ENCODE assay signal across 11 cellular contexts in genomic region chrX:16160729-16161128, GRCh38. TPM values are rescaled to one million over a fixed set of nuclear protein-coding genes. Genes with fewer than 3 reads are reported as not detected.
A peak's percentile ranks its signal among the peaks of the same experiment; 100 is the strongest.
DNase-seq lines count a peak whose midpoint lies in the region; ATAC-seq, FAIRE-seq and TF ChIP-seq lines count a peak whose summit lies in the region.
"Had no signal": no experiment of that assay in that cellular context is flagged by ENCODE, and none has a peak within 500 bp of the region (broad histone marks: within the 10 kb centered on the region; RNA-seq: fewer than 3 reads in every experiment).

No MANE protein-coding gene starts in this region.

- peaks cover 4% of the 10 kb centered on the region for H3K79me1 ChIP-seq in trophoblast cell (ENCODE audit: low read length)

- no CpG with 5 or more reads among the region's 3 CpGs for WGBS in trophoblast cell (ENCODE audit: extremely low coverage, insufficient coverage, insufficient read length)
- 59% methylated on average over 3 of the region's 3 CpGs for WGBS in prostate gland

- H3K9me3 ChIP-seq in trophoblast cell (ENCODE audit: insufficient read depth, low read depth, low read length) (no peaks in the 10 kb centered on the region), prostate gland (no peaks in the 10 kb centered on the region)

- no peak overlapping the region for H3K14ac ChIP-seq in trophoblast cell (ENCODE audit: low read length)

- peak; percentile 70 for FAIRE-seq in GM19239 (lab: Jason Lieb, UNC)

- intact Hi-C loops in prostate gland (cut with DNase I): no loop called here

- H2AK5ac ChIP-seq in trophoblast cell (ENCODE audit: low read length): no peak overlapping the region

- no peak overlapping the region for H3K18ac ChIP-seq in trophoblast cell (ENCODE audit: low read length)

- no peak overlapping the region for H2BK120ac ChIP-seq in trophoblast cell (ENCODE audit: insufficient read depth, low read length, poor library complexity)

- no peak for TF ChIP-seq POLR2A in prostate gland (IDR thresholded peaks at IDR 0.05)

- H3K27me3 ChIP-seq in trophoblast cell (ENCODE audit: insufficient read depth, low read length) (no peaks in the 10 kb centered on the region), prostate gland (replicated peaks; ENCODE audit: insufficient read depth) (no peaks in the 10 kb centered on the region)

- H2AFZ ChIP-seq in trophoblast cell (ENCODE audit: insufficient read depth, low read length, poor library complexity): no peak overlapping the region

- no peak overlapping the region for H2BK5ac ChIP-seq in trophoblast cell (ENCODE audit: low read depth, low read length, poor library complexity)

- H4K8ac ChIP-seq in trophoblast cell (ENCODE audit: low read depth, low read length): no peak overlapping the region

- H3K4me3 ChIP-seq in trophoblast cell (ENCODE audit: low read depth, low read length): no peak overlapping the region
- no peak overlapping the region for H3K4me3 ChIP-seq in prostate gland

- H3K79me2 ChIP-seq in trophoblast cell (ENCODE audit: control insufficient read depth, insufficient read depth, low read length, poor library complexity): no peaks in the 10 kb centered on the region

- H3K27ac ChIP-seq in epithelial cell of prostate: peak overlapping the region; percentile 28
- peak overlapping the region; percentile 89 for H3K27ac ChIP-seq in trophoblast cell (ENCODE audit: low read depth, low read length)
- no peak overlapping the region for H3K27ac ChIP-seq in prostate gland

- ATAC-seq in GM18909 (IDR thresholded peaks at IDR 0.05; ENCODE audit: poor library complexity, unreplicated experiment): no peak

- no peak overlapping the region for H3K4ac ChIP-seq in trophoblast cell (ENCODE audit: low read depth, low read length)

- H3K4me2 ChIP-seq in trophoblast cell (ENCODE audit: low read length): peak overlapping the region; percentile 23

- TF ChIP-seq CTCF in prostate gland (IDR thresholded peaks at IDR 0.05): no peak

- H4K12ac ChIP-seq in trophoblast cell (ENCODE audit: low read depth, low read length): no peak overlapping the region

- H3K9ac ChIP-seq in trophoblast cell (ENCODE audit: low read length): no peak overlapping the region

- H2BK12ac ChIP-seq in trophoblast cell (ENCODE audit: low read length): no peak overlapping the region

- DNase-seq in GM19239 (ENCODE audit: insufficient read length, low spot score): no peak
- DNase-seq in RPMI7951 (ENCODE audit: low read depth): peak; percentile 91
- peak; percentile 22 for DNase-seq in epithelial cell of prostate (ENCODE audit: low read depth, low spot score)
- DNase-seq in trophoblast cell: peak; percentile 52 to 80
- DNase-seq in NCI-H69 (lab: John Stamatoyannopoulos, UW): no peak
- no peak for DNase-seq in NCI-H187 (lab: John Stamatoyannopoulos, UW)
- no peak for DNase-seq in prostate gland (ENCODE audit: low spot score)
- DNase-seq: cortex of kidney; GOT3; stimulated activated CD4-positive, alpha-beta T cell treated with anti-CD3 and anti-CD28 coated beads, Interleukin-1b, Interleukin-23, amount 100 ng/mL, for 48 hours had no signal

- peaks cover 6 to 8% of the 10 kb centered on the region in 2 experiments for H3K4me1 ChIP-seq in trophoblast cell (ENCODE audit: control insufficient read depth in 1 of 2, insufficient read depth in 2 of 2, low read length in 2 of 2)
- no peaks in the 10 kb centered on the region for H3K4me1 ChIP-seq in prostate gland (replicated peaks)

- peak overlapping the region; percentile 29 for H4K91ac ChIP-seq in trophoblast cell (ENCODE audit: low read depth, low read length)

- no peaks in the 10 kb centered on the region for H3K36me3 ChIP-seq in trophoblast cell (ENCODE audit: control insufficient read depth in 1 of 2, insufficient read depth in 2 of 2, low read length in 2 of 2)
- no peaks in the 10 kb centered on the region for H3K36me3 ChIP-seq in prostate gland

- H3K23ac ChIP-seq in trophoblast cell (ENCODE audit: low read length): no peak overlapping the region

RNA-seq across cellular contexts. Expression of gene MAGEB17, which starts 6.6 kb away (rescaled TPM):
- not detected in 2 replicates for total RNA-seq in RPMI7951 (2014; rRNA removed; shearing (Covaris generic))
- polyA plus RNA-seq in trophoblast cell (2013): 0.03 TPM in 1 of 2 replicates, not detected in the other
- 1 to 10 TPM in 1 of 2 donors, under 1 TPM in 1; 0.62 to 1.1 TPM for total RNA-seq in prostate gland

RNA-seq across cellular contexts. Expression of gene GRPR, which starts 37.4 kb away (rescaled TPM):
- total RNA-seq in RPMI7951 (2014; rRNA removed; shearing (Covaris generic)): 0.20 and 0.60 TPM in 2 replicates
- polyA plus RNA-seq in trophoblast cell (2013): 0.49 and 0.64 TPM in 2 replicates
- total RNA-seq in prostate gland: 1 to 10 TPM in 1 of 2 donors, not detected in 1; 1.0 TPM

Comparison
In these comparisons a context has a peak if more than half of its experiments do, and no peak if none do; other contexts are left out.
1. DNase-seq: peak in RPMI7951 (single experiment), epithelial cell of prostate (single experiment) and trophoblast cell (2 of 2); none in GM19239 (single experiment), NCI-H69 (single experiment), NCI-H187 (0 of 2) and prostate gland (single experiment).
2. H3K27ac ChIP-seq: peak in epithelial cell of prostate (single experiment) and trophoblast cell (single experiment); none in prostate gland (0 of 2).